8 cellular contexts compared by ENCODE assay signal in genomic region chr15:40564591-40565332, GRCh38. TPM values are rescaled to one million over a fixed set of nuclear protein-coding genes. Genes with fewer than 3 reads are reported as not detected.
DNase-seq lines count a peak whose midpoint lies in the region; ATAC-seq and TF ChIP-seq lines count a peak whose summit lies in the region.

Gene CCDC32, minus strand, starts transcription at chr15:40565042. Its CDS starts 2,027 bp downstream, at chr15:40563015.

- H3K27me3 ChIP-seq in spleen (replicated peaks in 1 of 7) = no peaks in the 10 kb centered on the region

- intact Hi-C loops in spleen (cut with DNase I; ENCODE audit: low total_unique reads) = no loop called here

- peaks cover 18 to 66% (median 40%) of the 10 kb centered on the region in 6 donors for H3K4me1 ChIP-seq in spleen

- DNase-seq in AG08396 (ENCODE audit: low spot score) (peak; percentile 98), NCI-H345 treated with DMSO at 0.1 percent for 48 hours (lab: John Stamatoyannopoulos, UW; ENCODE audit: unreplicated experiment) (peak; percentile 86), inferior parietal cortex (ENCODE audit: extremely low spot score) (peak; percentile 99), spleen (peak; percentile 100)
- peak; percentile 80 to 92 (median 84) for DNase-seq in activated CD4-positive, CD25-positive, alpha-beta regulatory T cell (lab: John Stamatoyannopoulos, UW)
- peak; percentile 96 for DNase-seq in central memory CD4-positive, alpha-beta T cell

- peak; percentile 45 to 72 (median 64) for TF ChIP-seq POLR2A in spleen (IDR thresholded peaks at IDR 0.05)

- peak in 3 of 11 experiments; percentile 6 to 29 (median 19) for TF ChIP-seq CTCF in spleen (IDR thresholded peaks at IDR 0.05 in 8 of 11, conservative IDR thresholded peaks at IDR 0.05 in 3 of 11)

- ATAC-seq in GM19023 (IDR thresholded peaks at IDR 0.05; ENCODE audit: unreplicated experiment) (peak; percentile 98), HG03280 (IDR thresholded peaks at IDR 0.05; ENCODE audit: unreplicated experiment) (peak; percentile 92)

- no peaks in the 10 kb centered on the region for H3K9me3 ChIP-seq in spleen

- WGBS in spleen, 5 donors = 0 to 1% (median 0%) methylated on average over 29 to 40 of the region's 40 CpGs

- H3K4me3 ChIP-seq in spleen = peak within 1 kb of the TSS; percentile 72 to 97 (median 84)

- peaks cover 0 to 26% (median 11%) of the 10 kb centered on the region in 6 donors for H3K36me3 ChIP-seq in spleen

- H3K27ac ChIP-seq in spleen = peak within 1 kb of the TSS; percentile 87 to 98 (median 94)

RNA-seq across cellular contexts. Expression of gene CCDC32, which starts in this region (rescaled TPM):
- total RNA-seq in spleen = 10 to 100 TPM; 38.9 to 64.1 (median 46.4) TPM
- polyA plus RNA-seq in spleen = 10 to 100 TPM; 27.3 to 42.5 (median 33.6) TPM

Comparison
In these comparisons a context has a peak if more than half of its experiments do, and no peak if none do; other contexts are left out.
1. Peak in every context shown above with its lines: DNase-seq, ATAC-seq, H3K4me3 ChIP-seq and H3K27ac ChIP-seq.